ENCODE assay signal across 18 cellular contexts in genomic region chr5:38653389-38653788, GRCh38.
DNase-seq lines count a peak whose midpoint lies in the region; ATAC-seq and TF ChIP-seq lines count a peak whose summit lies in the region.
"Had no signal": no experiment of that assay in that cellular context is flagged by ENCODE, and none has a peak within 500 bp of the region (broad histone marks: within the 10 kb centered on the region; RNA-seq: fewer than 3 reads in every experiment).

No MANE protein-coding gene starts in this region.

- CTCF ChIA-PET in mammary epithelial cell (lab: Charles Lee; ENCODE audit: low non-redundant PET) = no interaction called here

- no peak overlapping the region for H2AFZ ChIP-seq in mammary epithelial cell (ENCODE audit: low read depth, low read length)

- peak overlapping the region; percentile 59 to 78 for H3K27ac ChIP-seq in breast epithelium
- H3K27ac ChIP-seq in mammary epithelial cell (ENCODE audit: insufficient read depth, low read depth, low read length) = no peak overlapping the region
- H3K27ac ChIP-seq: 22Rv1; A549; BLaER1 treated with 17β-estradiol and CSF1 and Interleukin-3, amounts not matched to agents 10 nM and 100 nM; HL-60 had no signal

- dilution Hi-C loops in mammary epithelial cell (cut with HindIII; ENCODE audit: low sequenced_read_pairs) = no loop called here

- H3K27me3 ChIP-seq in breast epithelium = no peaks in the 10 kb centered on the region
- H3K27me3 ChIP-seq in mammary epithelial cell (ENCODE audit: insufficient read depth, low read length) = peaks cover 2% of the 10 kb centered on the region
- H3K27me3 ChIP-seq: BLaER1 treated with 17β-estradiol and CSF1 and Interleukin-3, amounts not matched to agents 10 nM and 100 nM had no signal

- intact Hi-C loops in breast epithelium (cut with DNase I; ENCODE audit: low total_unique reads) (no loop called here), mammary epithelial cell (cut with micrococcal nuclease) (no loop called here)

- H3K36me3 ChIP-seq in breast epithelium (no peaks in the 10 kb centered on the region), mammary epithelial cell (ENCODE audit: insufficient read depth, low read length) (no peaks in the 10 kb centered on the region)
- H3K36me3 ChIP-seq: BLaER1 treated with 17β-estradiol and CSF1 and Interleukin-3, amounts not matched to agents 10 nM and 100 nM had no signal

- ATAC-seq in GM18870 (IDR thresholded peaks at IDR 0.05; ENCODE audit: unreplicated experiment) = no peak
- ATAC-seq: A549; CD8-positive, alpha-beta T cell; HCT116 had no signal

- no peaks in the 10 kb centered on the region for H3K9me3 ChIP-seq in breast epithelium
- H3K9me3 ChIP-seq in mammary epithelial cell (replicated peaks; ENCODE audit: insufficient read depth, low read length) = no peaks in the 10 kb centered on the region
- H3K9me3 ChIP-seq: A549; BLaER1 treated with 17β-estradiol and CSF1 and Interleukin-3, amounts not matched to agents 10 nM and 100 nM had no signal

- peak in 1 of 2 donors; percentile 76 for DNase-seq in breast epithelium (ENCODE audit: low spot score in 2 of 2)
- no peak for DNase-seq in mammary epithelial cell
- DNase-seq in amniotic epithelial cell (ENCODE audit: low read depth) = peak; percentile 70
- DNase-seq in pons (ENCODE audit: low spot score) = peak; percentile 56
- DNase-seq in T-helper 9 cell = no peak
- no peak for DNase-seq in AG20443 (ENCODE audit: low spot score)
- DNase-seq: Calu3; CD8-positive, alpha-beta T cell; DMS79 treated with DMSO at 0.1 percent for 48 hours; GF-D8; HFFc6; IMR-90 had no signal

- 33% methylated on average over 2 of the region's 2 CpGs for WGBS in mammary epithelial cell (ENCODE audit: low coverage, missing lambda C conversion rate)

- in situ Hi-C loops in mammary epithelial cell (cut with MboI; ENCODE audit: low sequenced_read_pairs in 2 of 2) = no loop called here

- TF ChIP-seq CTCF in breast epithelium (IDR thresholded peaks at IDR 0.05) = no peak
- no peak for TF ChIP-seq CTCF in mammary epithelial cell (conservative IDR thresholded peaks at IDR 0.05 in 1 of 2, IDR thresholded peaks at IDR 0.05 in 1 of 2; ENCODE audit: extremely low read depth in 1 of 2, insufficient read depth in 1 of 2, low read depth in 1 of 2, low read length in 2 of 2)

- H3K4me1 ChIP-seq in breast epithelium (no peaks in the 10 kb centered on the region), mammary epithelial cell (ENCODE audit: insufficient read depth, low read length) (no peaks in the 10 kb centered on the region)

- no peak overlapping the region for H3K4me2 ChIP-seq in mammary epithelial cell (ENCODE audit: insufficient read depth, low read depth, low read length)
- H3K4me2 ChIP-seq: A549; BLaER1 treated with 17β-estradiol and CSF1 and Interleukin-3, amounts not matched to agents 10 nM and 100 nM had no signal

- no peaks in the 10 kb centered on the region for H3K79me2 ChIP-seq in mammary epithelial cell (ENCODE audit: insufficient read depth, low read length)

- no peak overlapping the region for H3K9ac ChIP-seq in mammary epithelial cell (ENCODE audit: insufficient read depth, low read length)
- H3K9ac ChIP-seq: BLaER1 treated with 17β-estradiol and CSF1 and Interleukin-3, amounts not matched to agents 10 nM and 100 nM had no signal

- BruUV-seq in mammary epithelial cell (replicated peaks; lab: Mats Ljungman, UMichigan) = no TSS peak

- H3K4me3 ChIP-seq in breast epithelium (no peak overlapping the region), mammary epithelial cell (replicated peaks in 1 of 3; ENCODE audit: insufficient read depth in 1 of 3, low read depth in 2 of 3, low read length in 3 of 3) (no peak overlapping the region)
- H3K4me3 ChIP-seq: A549; BLaER1 treated with 17β-estradiol and CSF1 and Interleukin-3, amounts not matched to agents 10 nM and 100 nM had no signal

- no peaks in the 10 kb centered on the region for H4K20me1 ChIP-seq in mammary epithelial cell (ENCODE audit: insufficient read depth, low read length)
- H4K20me1 ChIP-seq: BLaER1 treated with 17β-estradiol and CSF1 and Interleukin-3, amounts not matched to agents 10 nM and 100 nM had no signal

- no peak for TF ChIP-seq POLR2A in breast epithelium (IDR thresholded peaks at IDR 0.05)

Comparison
In these comparisons a context has a peak if more than half of its experiments do, and no peak if none do; other contexts are left out.
1. DNase-seq: peak in amniotic epithelial cell (single experiment) and pons (single experiment); none in mammary epithelial cell (single experiment), T-helper 9 cell (single experiment) and AG20443 (single experiment).